In genomic region chr10:3258291-3258848, GRCh38 we compare ENCODE assay signal across 21 cellular contexts.
"Had no signal": no experiment of that assay in that cellular context is flagged by ENCODE, and none has a peak within 500 bp of the region (broad histone marks: within the 10 kb centered on the region; RNA-seq: fewer than 3 reads in every experiment).

No MANE protein-coding gene starts in this region.

- H3K4me3 ChIP-seq: esophagus squamous epithelium, heart left ventricle, mucosa of descending colon, ovary, right atrium auricular region, smooth muscle cell, suprapubic skin, thyroid gland, upper lobe of left lung, vagina had no signal

- H3K4me2 ChIP-seq: smooth muscle cell had no signal

- DNase-seq: cortex of kidney; effector memory CD4-positive, alpha-beta T cell; esophagus squamous epithelium; foreskin melanocyte; heart left ventricle; hypothalamus; kidney glomerular epithelial cell; mammary epithelial cell; mucosa of descending colon; natural killer cell; ovary; stimulated activated CD4-positive, alpha-beta T cell treated with anti-CD3 and anti-CD28 coated beads, Interleukin-2, amount 100 ng/mL, for 48 hours; stimulated activated naive CD4-positive, alpha-beta T cell treated with Interleukin-2 at 50 U/mL for 16 hours; thyroid gland had no signal

- ATAC-seq: heart left ventricle, mucosa of descending colon, natural killer cell had no signal

- H3K9me3 ChIP-seq: esophagus squamous epithelium, heart left ventricle, mucosa of descending colon, ovary, right atrium auricular region, suprapubic skin, thyroid gland, upper lobe of left lung, vagina had no signal

- H3K27ac ChIP-seq: esophagus squamous epithelium, heart left ventricle, ovary, right atrium auricular region, suprapubic skin, thyroid gland, upper lobe of left lung, vagina had no signal

- FAIRE-seq: endometrium, islet of Langerhans had no signal

- H3K4me1 ChIP-seq: heart left ventricle, right atrium auricular region, suprapubic skin, thyroid gland, upper lobe of left lung had no signal

- H3K27me3 ChIP-seq: esophagus squamous epithelium, heart left ventricle, ovary, right atrium auricular region, suprapubic skin, thyroid gland, upper lobe of left lung, vagina had no signal

- H3K36me3 ChIP-seq: esophagus squamous epithelium, heart left ventricle, ovary, right atrium auricular region, suprapubic skin, thyroid gland, upper lobe of left lung, vagina had no signal
